8 cellular contexts compared by ENCODE assay signal in genomic region chr19:1172353-1173159, GRCh38. TPM values are rescaled to one million over a fixed set of nuclear protein-coding genes. Genes with fewer than 3 reads are reported as not detected.
DNase-seq lines count a peak whose midpoint lies in the region; ATAC-seq and TF ChIP-seq lines count a peak whose summit lies in the region.

No MANE protein-coding gene starts in this region.

- no peak for DNase-seq in activated CD8-positive, alpha-beta memory T cell treated with anti-CD3 and anti-CD28 coated beads, Interleukin-2, amount 10 ng/mL, durations not matched to agents 7 days and 5 days
- DNase-seq in activated CD8-positive, alpha-beta memory T cell treated with anti-CD3 and anti-CD28 coated beads, Interleukin-2, amount 50 U/mL, for 4 hours, result no peak
- peak; percentile 42 for DNase-seq in WERI-Rb-1
- peak; percentile 84 for DNase-seq in fibroblast of gingiva (ENCODE audit: low read depth)
- no peak for DNase-seq in naive thymus-derived CD8-positive, alpha-beta T cell

- no peaks in the 10 kb centered on the region for H3K27me3 ChIP-seq in WERI-Rb-1 (ENCODE audit: insufficient read depth, low read depth, severe bottlenecking)

- no peak for TF ChIP-seq CTCF in WERI-Rb-1 (IDR thresholded peaks at IDR 0.05; ENCODE audit: low read depth, low read length)

- no peaks in the 10 kb centered on the region for H3K9me3 Mint-ChIP-seq in activated CD8-positive, alpha-beta memory T cell treated with anti-CD3 and anti-CD28 coated beads, Interleukin-2, amount 10 ng/mL, durations not matched to agents 7 days and 5 days (ENCODE audit: low read depth)
- H3K9me3 Mint-ChIP-seq in naive thymus-derived CD8-positive, alpha-beta T cell, result no peaks in the 10 kb centered on the region

- POLR2A ChIA-PET in naive thymus-derived CD8-positive, alpha-beta T cell (lab: Charles Lee), result interaction anchor here (1.2 kb wide), 1 partner anchor 19 kb away, joined by 4 read pairs; no protein-coding TSS in a partner anchor

- H3K27ac Mint-ChIP-seq in activated CD8-positive, alpha-beta memory T cell treated with anti-CD3 and anti-CD28 coated beads, Interleukin-2, amount 10 ng/mL, durations not matched to agents 7 days and 5 days, result peak overlapping the region; percentile 68
- H3K27ac Mint-ChIP-seq in naive thymus-derived CD8-positive, alpha-beta T cell, result peak overlapping the region in 9 of 10 donors; percentile 74 to 95 (median 92)

- H3K27me3 Mint-ChIP-seq in activated CD8-positive, alpha-beta memory T cell treated with anti-CD3 and anti-CD28 coated beads, Interleukin-2, amount 10 ng/mL, durations not matched to agents 7 days and 5 days, result no peaks in the 10 kb centered on the region
- no peaks in the 10 kb centered on the region for H3K27me3 Mint-ChIP-seq in naive thymus-derived CD8-positive, alpha-beta T cell

- peak overlapping the region; percentile 63 for H3K27ac ChIP-seq in WERI-Rb-1

- H3K4me1 Mint-ChIP-seq in activated CD8-positive, alpha-beta memory T cell treated with anti-CD3 and anti-CD28 coated beads, Interleukin-2, amount 10 ng/mL, durations not matched to agents 7 days and 5 days, result peaks cover 37% of the 10 kb centered on the region
- H3K4me1 Mint-ChIP-seq in naive thymus-derived CD8-positive, alpha-beta T cell, result peaks cover 10 to 42% (median 29%) of the 10 kb centered on the region in 4 donors

- no peaks in the 10 kb centered on the region; the same call in 1 of the 2 replicates for H3K36me3 ChIP-seq in WERI-Rb-1

- peak overlapping the region; percentile 68 for H3K4me3 ChIP-seq in WERI-Rb-1 (ENCODE audit: low read depth, low read length)

- ATAC-seq in activated CD8-positive, alpha-beta memory T cell treated with anti-CD3 and anti-CD28 coated beads, Interleukin-2, amount 10 ng/mL, durations not matched to agents 7 days and 5 days, result no peak
- ATAC-seq in naive thymus-derived CD8-positive, alpha-beta T cell, result no peak
- no peak for ATAC-seq in GM19328 (IDR thresholded peaks at IDR 0.05; ENCODE audit: unreplicated experiment)
- no peak for ATAC-seq in GM18519 (IDR thresholded peaks at IDR 0.05; ENCODE audit: low FRiP score, unreplicated experiment)
- ATAC-seq in HG03135 (IDR thresholded peaks at IDR 0.05; ENCODE audit: unreplicated experiment), result no peak

- H3K9me3 ChIP-seq in WERI-Rb-1 (ENCODE audit: severe bottlenecking), result no peaks in the 10 kb centered on the region

- H3K36me3 Mint-ChIP-seq in activated CD8-positive, alpha-beta memory T cell treated with anti-CD3 and anti-CD28 coated beads, Interleukin-2, amount 10 ng/mL, durations not matched to agents 7 days and 5 days, result peaks cover 6% of the 10 kb centered on the region
- peaks cover 0 to 6% (median 0%) of the 10 kb centered on the region in 3 donors for H3K36me3 Mint-ChIP-seq in naive thymus-derived CD8-positive, alpha-beta T cell

- H3K4me3 Mint-ChIP-seq in activated CD8-positive, alpha-beta memory T cell treated with anti-CD3 and anti-CD28 coated beads, Interleukin-2, amount 10 ng/mL, durations not matched to agents 7 days and 5 days, result peak overlapping the region; percentile 90
- peak overlapping the region; percentile 80 to 93 (median 86) for H3K4me3 Mint-ChIP-seq in naive thymus-derived CD8-positive, alpha-beta T cell

- CTCF ChIA-PET in activated CD8-positive, alpha-beta memory T cell treated with anti-CD3 and anti-CD28 coated beads, Interleukin-2, amount 10 ng/mL, durations not matched to agents 7 days and 5 days (lab: Charles Lee), result no interaction called here

RNA-seq across cellular contexts. Expression of gene SBNO2, which starts 1.5 kb away (rescaled TPM):
- total RNA-seq in activated CD8-positive, alpha-beta memory T cell treated with anti-CD3 and anti-CD28 coated beads, Interleukin-2, amount 10 ng/mL, durations not matched to agents 7 days and 5 days, result 10 to 100 TPM; 50.6 to 74.7 TPM
- 10 to 100 TPM; 69.7 to 82.4 TPM for total RNA-seq in naive thymus-derived CD8-positive, alpha-beta T cell
- 1 to 10 TPM in 2 of 3 donors, under 1 TPM in 1; 0.68 to 2.3 (median 1.0) TPM for polyA plus RNA-seq in naive thymus-derived CD8-positive, alpha-beta T cell

RNA-seq across cellular contexts. Expression of gene STK11, which starts 33.0 kb away (rescaled TPM):
- total RNA-seq in activated CD8-positive, alpha-beta memory T cell treated with anti-CD3 and anti-CD28 coated beads, Interleukin-2, amount 10 ng/mL, durations not matched to agents 7 days and 5 days, result 10 to 100 TPM; 76.7 to 80.5 TPM
- 10 to 100 TPM; 91.5 to 96.0 TPM for total RNA-seq in naive thymus-derived CD8-positive, alpha-beta T cell
- polyA plus RNA-seq in naive thymus-derived CD8-positive, alpha-beta T cell, result 10 to 100 TPM; 12.3 to 43.9 (median 20.3) TPM

Comparison
In these comparisons a context has a peak if more than half of its experiments do, and no peak if none do; other contexts are left out.
1. DNase-seq: peak in WERI-Rb-1 (single experiment) and fibroblast of gingiva (single experiment); none in activated CD8-positive, alpha-beta memory T cell treated with anti-CD3 and anti-CD28 coated beads, Interleukin-2, amount 10 ng/mL, durations not matched to agents 7 days and 5 days (single experiment), activated CD8-positive, alpha-beta memory T cell treated with anti-CD3 and anti-CD28 coated beads, Interleukin-2, amount 50 U/mL, for 4 hours (single experiment) and naive thymus-derived CD8-positive, alpha-beta T cell (0 of 10).